ENCODE assay signal across 19 cellular contexts in the genomic region with DNA sequence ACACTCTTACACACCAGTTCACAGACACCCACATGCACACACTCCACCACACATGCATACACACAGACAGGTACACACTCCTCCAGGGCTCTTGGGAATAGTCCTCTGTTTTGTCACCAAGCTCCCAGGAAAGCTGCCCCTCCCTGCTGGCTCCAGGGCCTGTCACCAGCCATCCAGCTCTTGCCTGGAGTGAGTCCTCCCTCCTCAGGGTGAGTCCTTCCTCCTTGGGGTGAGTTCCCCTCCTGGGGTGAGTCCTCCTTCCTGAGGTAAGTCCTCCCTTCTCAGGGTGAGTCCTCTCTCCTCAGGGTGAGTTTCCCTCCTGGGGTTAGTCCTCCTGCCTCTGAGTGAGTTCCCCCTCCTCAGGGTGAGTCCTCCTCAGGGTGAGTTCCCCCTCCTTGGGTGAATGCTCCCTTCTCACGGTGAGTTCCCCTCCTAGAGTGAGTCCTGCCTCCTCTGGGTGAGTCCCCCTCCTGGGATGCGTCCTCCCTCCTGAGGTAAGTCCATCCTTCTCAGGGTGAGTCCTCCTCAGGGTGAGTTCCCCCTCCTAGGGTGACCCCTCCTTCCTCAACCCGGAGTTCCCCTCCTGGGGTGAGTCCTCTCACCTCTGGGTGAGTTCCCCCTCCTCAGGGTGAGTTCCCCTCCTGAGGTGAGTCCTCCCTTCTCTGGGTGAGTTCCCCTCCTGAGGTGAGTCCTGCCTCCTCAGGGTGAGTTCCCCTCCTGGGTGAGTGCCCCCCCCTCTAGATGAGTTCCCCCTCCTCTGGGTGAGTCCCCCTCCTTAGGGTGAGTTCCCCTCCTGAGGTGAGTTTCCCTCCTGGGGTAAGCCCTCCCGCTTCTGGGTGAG.
A peak's percentile ranks its signal among the peaks of the same experiment; 100 is the strongest.
DNase-seq lines count a peak whose midpoint lies in the region; ATAC-seq, FAIRE-seq and TF ChIP-seq lines count a peak whose summit lies in the region.
"Had no signal": no experiment of that assay in that cellular context is flagged by ENCODE, and none has a peak within 500 bp of the region (broad histone marks: within the 10 kb centered on the region; RNA-seq: fewer than 3 reads in every experiment).

No MANE protein-coding gene starts in this region.

- H3K4me1 Mint-ChIP-seq in GM23338 = no peaks in the 10 kb centered on the region; the same call in 2 of the 3 replicates
- H3K4me1 Mint-ChIP-seq: activated CD4-positive, alpha-beta memory T cell treated with anti-CD3 and anti-CD28 coated beads, Interleukin-2, amount 10 ng/mL, durations not matched to agents 7 days and 5 days had no signal

- ATAC-seq in left cardiac atrium (no peak), GM12878 (no peak), GM23338 (no peak)

- H3K27ac Mint-ChIP-seq in GM23338 = no peak overlapping the region
- H3K27ac Mint-ChIP-seq: activated CD4-positive, alpha-beta memory T cell treated with anti-CD3 and anti-CD28 coated beads, Interleukin-2, amount 10 ng/mL, durations not matched to agents 7 days and 5 days; activated T-helper 1 cell treated with anti-CD3 and anti-CD28 coated beads, Interleukin-12 subunit alpha, Interleukin-12 subunit beta, Interleukin-2, Interleukin-4 antibody, amounts not matched to agents 30 ng/mL and 10 ng/mL and 1 ng/mL, durations not matched to agents 14 hours and 24 hours and 36 hours; CD8-positive, alpha-beta T cell; stimulated activated naive CD8-positive, alpha-beta T cell treated with anti-CD3 and anti-CD28 coated beads, Interleukin-15, Interleukin-2, amounts not matched to agents 100 ng/mL and 50 ng/mL, for 24 hours had no signal

- CTCF ChIA-PET in GM12878 (lab: Yijun Ruan, JAX) = interaction anchor here (0.9 to 1.7 kb wide), 2 partner anchors 10 to 18 kb away, joined by 3 to 4 read pairs; no protein-coding TSS in a partner anchor

- H3K79me2 ChIP-seq in GM12878 (ENCODE audit: control insufficient read depth, insufficient read depth, low read length) = no peaks in the 10 kb centered on the region
- no peaks in the 10 kb centered on the region for H3K79me2 ChIP-seq in GM23338 (replicated peaks; ENCODE audit: insufficient read depth)
- H3K79me2 ChIP-seq: hepatocyte had no signal

- H2AK5ac ChIP-seq in mesenchymal stem cell (ENCODE audit: low read length, severe bottlenecking) = no peak overlapping the region

- RAD21 ChIA-PET in GM12878 (lab: Charles Lee; ENCODE audit: unreplicated experiment) = interaction anchor here (0.6 kb wide), 1 partner anchor 758 kb away, joined by 5 read pairs; no protein-coding TSS in a partner anchor

- peak overlapping the region; percentile 54 for H4K91ac ChIP-seq in mesenchymal stem cell (ENCODE audit: low read length)

- H3K4me3 ChIP-seq in GM12878 (no peak overlapping the region), mesenchymal stem cell (ENCODE audit: insufficient read depth in 1 of 2, low read depth in 1 of 2, low read length in 2 of 2) (no peak overlapping the region), uterus (no peak overlapping the region), GM23338 (no peak overlapping the region)
- H3K4me3 ChIP-seq: hepatocyte had no signal

- H2BK12ac ChIP-seq in mesenchymal stem cell (ENCODE audit: low read length in 2 of 2) = peak overlapping the region; percentile 44 to 81

- no peaks in the 10 kb centered on the region for H3K9me2 ChIP-seq in GM23338 (ENCODE audit: insufficient read depth)

- H3K36me3 Mint-ChIP-seq in GM23338 (ENCODE audit: low read depth) = no peaks in the 10 kb centered on the region
- H3K36me3 Mint-ChIP-seq: CD8-positive, alpha-beta T cell had no signal

- H3K9ac ChIP-seq in GM12878 (ENCODE audit: control insufficient read depth, insufficient read depth, low read length) (no peak overlapping the region), mesenchymal stem cell (ENCODE audit: low read length) (no peak overlapping the region)
- H3K9ac ChIP-seq: KMS-11 had no signal

- no peak overlapping the region for H2BK120ac ChIP-seq in mesenchymal stem cell (ENCODE audit: low read depth, low read length)

- H3K79me1 ChIP-seq in mesenchymal stem cell (replicated peaks; ENCODE audit: low read length, poor library complexity, severe bottlenecking) = no peaks in the 10 kb centered on the region

- SMC1A ChIA-PET in GM12878 (lab: Charles Lee; ENCODE audit: uncharacterized antibody, unreplicated experiment) = no interaction called here

- no peak overlapping the region for H2BK15ac ChIP-seq in mesenchymal stem cell (ENCODE audit: low read depth, poor library complexity, severe bottlenecking)

- DNase-seq in cardiac septum (ENCODE audit: low spot score) (peak; percentile 55), left cardiac atrium (no peak), GM12878 (ENCODE audit: low read depth, low spot score) (no peak), mesenchymal stem cell (no peak), uterus (peak; percentile 8 to 13), iPS-NIHi11 (ENCODE audit: low spot score) (no peak), GM23338 (ENCODE audit: low spot score) (no peak), inferior parietal cortex (ENCODE audit: extremely low spot score) (no peak)
- DNase-seq: activated CD4-positive, alpha-beta memory T cell treated with anti-CD3 and anti-CD28 coated beads, Interleukin-2, amount 10 ng/mL, durations not matched to agents 7 days and 5 days; NCI-H1930; NCI-H510A; occipital lobe; SW 1271 had no signal

- no peaks in the 10 kb centered on the region for H3F3A ChIP-seq in GM23338 (replicated peaks; ENCODE audit: low read depth)

- POLR2A ChIA-PET in GM12878 (lab: Charles Lee) = no interaction called here

- no peak for TF ChIP-seq RAD21 in GM12878 (IDR thresholded peaks at IDR 0.05; ENCODE audit: insufficient read depth, low read depth, low read length)

- H3K18ac ChIP-seq in mesenchymal stem cell (ENCODE audit: low read depth in 1 of 2, low read length in 2 of 2) = peak overlapping the region in 1 of 2 experiments; percentile 71

- no peak overlapping the region for H3K4me3 Mint-ChIP-seq in GM23338
- H3K4me3 Mint-ChIP-seq: activated CD4-positive, alpha-beta memory T cell treated with anti-CD3 and anti-CD28 coated beads, Interleukin-2, amount 10 ng/mL, durations not matched to agents 7 days and 5 days; activated T-helper 1 cell treated with anti-CD3 and anti-CD28 coated beads, Interleukin-12 subunit alpha, Interleukin-12 subunit beta, Interleukin-2, Interleukin-4 antibody, amounts not matched to agents 30 ng/mL and 10 ng/mL and 1 ng/mL, durations not matched to agents 14 hours and 24 hours and 36 hours; CD8-positive, alpha-beta T cell; stimulated activated naive CD8-positive, alpha-beta T cell treated with anti-CD3 and anti-CD28 coated beads, Interleukin-15, Interleukin-2, amounts not matched to agents 100 ng/mL and 50 ng/mL, for 24 hours had no signal

- no peak overlapping the region for H4K8ac ChIP-seq in mesenchymal stem cell (ENCODE audit: low read length)

- TF ChIP-seq CTCF in GM12878 (IDR thresholded peaks at IDR 0.05 in 2 of 3, conservative IDR thresholded peaks at IDR 0.05 in 1 of 3; ENCODE audit: control insufficient read depth in 2 of 3, extremely low read depth in 1 of 3, insufficient read depth in 1 of 3, low read depth in 3 of 3, low read length in 3 of 3) (no peak), uterus (IDR thresholded peaks at IDR 0.05) (no peak), GM23338 (conservative IDR thresholded peaks at IDR 0.05; ENCODE audit: low read depth in 2 of 2) (no peak)

- H3K9me3 Mint-ChIP-seq in GM23338 = no peaks in the 10 kb centered on the region
- H3K9me3 Mint-ChIP-seq: activated CD4-positive, alpha-beta memory T cell treated with anti-CD3 and anti-CD28 coated beads, Interleukin-2, amount 10 ng/mL, durations not matched to agents 7 days and 5 days; activated T-helper 1 cell treated with anti-CD3 and anti-CD28 coated beads, Interleukin-12 subunit alpha, Interleukin-12 subunit beta, Interleukin-2, Interleukin-4 antibody, amounts not matched to agents 30 ng/mL and 10 ng/mL and 1 ng/mL, durations not matched to agents 14 hours and 24 hours and 36 hours; CD8-positive, alpha-beta T cell; stimulated activated naive CD8-positive, alpha-beta T cell treated with anti-CD3 and anti-CD28 coated beads, Interleukin-15, Interleukin-2, amounts not matched to agents 100 ng/mL and 50 ng/mL, for 24 hours had no signal

- H3K4me1 ChIP-seq in GM12878 (ENCODE audit: control insufficient read depth, insufficient read depth, low read length) (no peaks in the 10 kb centered on the region), mesenchymal stem cell (ENCODE audit: control insufficient read depth, insufficient read depth, low read depth, low read length) (peaks cover 13% of the 10 kb centered on the region), uterus (peaks cover 0 to 16% of the 10 kb centered on the region in 2 donors), GM23338 (ENCODE audit: insufficient read depth) (no peaks in the 10 kb centered on the region)

- intact Hi-C loops in cardiac septum (cut with DNase I) = loop anchor here (5.0 to 10.0 kb wide), 3 partner anchors 157 to 235 kb away; a partner anchor contains a TSS
- intact Hi-C loops in left cardiac atrium (cut with DNase I) = loop anchor here (2.0 to 5.0 kb wide), 2 partner anchors 271 to 272 kb away; no protein-coding TSS in a partner anchor
- intact Hi-C loops in GM12878 (cut with micrococcal nuclease; ENCODE audit: unreplicated experiment) = loop anchor here (2.0 kb wide), 1 partner anchor 551 kb away; no protein-coding TSS in a partner anchor
- intact Hi-C loops in uterus (cut with DNase I; ENCODE audit: low total_unique reads) = loop anchor here (5.0 kb wide), 1 partner anchor 272 kb away; no protein-coding TSS in a partner anchor

- H3K27me3 Mint-ChIP-seq in GM23338 (ENCODE audit: insufficient read depth, low read depth, poor library complexity) = peaks cover 21% of the 10 kb centered on the region

- BruUV-seq in GM12878 (replicated peaks; lab: Mats Ljungman, UMichigan) = no TSS peak

- H3K14ac ChIP-seq in mesenchymal stem cell (ENCODE audit: low read length in 2 of 2) = peak overlapping the region in 1 of 2 experiments; percentile 78

- no peak overlapping the region for H2AFZ ChIP-seq in GM12878 (ENCODE audit: control insufficient read depth, low read depth, low read length)
- no peak overlapping the region for H2AFZ ChIP-seq in mesenchymal stem cell (ENCODE audit: low read depth, low read length)
- no peak overlapping the region for H2AFZ ChIP-seq in GM23338
- H2AFZ ChIP-seq: hepatocyte had no signal

- H3K36me3 ChIP-seq in GM12878 (ENCODE audit: control insufficient read depth in 2 of 2, insufficient read depth in 2 of 2, low read length in 1 of 2) (no peaks in the 10 kb centered on the region), mesenchymal stem cell (ENCODE audit: control insufficient read depth in 1 of 2, insufficient read depth in 2 of 2, low read depth in 1 of 2, low read length in 2 of 2) (no peaks in the 10 kb centered on the region), uterus (no peaks in the 10 kb centered on the region), GM23338 (ENCODE audit: insufficient read depth) (no peaks in the 10 kb centered on the region)

- H3K4ac ChIP-seq in mesenchymal stem cell (ENCODE audit: low read depth in 1 of 2, low read length in 2 of 2) = no peak overlapping the region

- no peak overlapping the region for H3K27ac ChIP-seq in GM12878 (ENCODE audit: control insufficient read depth, insufficient read depth)
- no peak overlapping the region for H3K27ac ChIP-seq in mesenchymal stem cell (ENCODE audit: low read length, poor library complexity, severe bottlenecking)
- no peak overlapping the region for H3K27ac ChIP-seq in uterus
- no peak overlapping the region for H3K27ac ChIP-seq in GM23338 (ENCODE audit: low read depth)
- H3K27ac ChIP-seq: hepatocyte, KMS-11 had no signal

- in situ Hi-C loops in GM12878 (cut with MboI) = loop anchor here (5.0 kb wide), 1 partner anchor 552 kb away; no protein-coding TSS in a partner anchor

- no peaks in the 10 kb centered on the region for H3K9me3 ChIP-seq in GM12878 (replicated peaks; ENCODE audit: control insufficient read depth, insufficient read depth, low read length)
- H3K9me3 ChIP-seq in mesenchymal stem cell (ENCODE audit: control insufficient read depth, low read length) = no peaks in the 10 kb centered on the region
- no peaks in the 10 kb centered on the region for H3K9me3 ChIP-seq in uterus

- WGBS in GM12878 (ENCODE audit: insufficient coverage, insufficient replicate concordance, low lambda C conversion rate, missing lambda C conversion rate) = 14% methylated on average over 4 of the region's 4 CpGs
- WGBS in mesenchymal stem cell = 93% methylated on average over 4 of the region's 4 CpGs

- TF ChIP-seq POLR2A in GM12878 (IDR thresholded peaks at IDR 0.05; ENCODE audit: low read depth, low read length) = no peak
- no peak for TF ChIP-seq POLR2A in uterus (IDR thresholded peaks at IDR 0.05)

- H3K27me3 ChIP-seq in GM12878 (replicated peaks in 1 of 2; ENCODE audit: control insufficient read depth in 2 of 2, insufficient read depth in 2 of 2, low read length in 1 of 2) (no peaks in the 10 kb centered on the region; a peak in 1 of 4 replicates), mesenchymal stem cell (ENCODE audit: control insufficient read depth in 1 of 2, insufficient read depth in 1 of 2, low read length in 2 of 2) (peaks cover 66 to 67% of the 10 kb centered on the region in 2 experiments), uterus (no peaks in the 10 kb centered on the region), GM23338 (ENCODE audit: insufficient read depth) (peaks cover 7% of the 10 kb centered on the region; the same call in 1 of the 2 replicates)
- H3K27me3 ChIP-seq: hepatocyte had no signal

- no peak overlapping the region for H2BK5ac ChIP-seq in mesenchymal stem cell (ENCODE audit: low read depth, low read length, poor library complexity, severe bottlenecking)

- FAIRE-seq in GM12878 (lab: Jason Lieb, UNC) = no peak
- FAIRE-seq: GM19239 had no signal

- no peak for TF ChIP-seq EP300 in GM12878 (IDR thresholded peaks at IDR 0.05; ENCODE audit: borderline replicate concordance in 1 of 2, control insufficient read depth in 1 of 2, low read depth in 2 of 2, low read length in 2 of 2)

- H3K4me2 ChIP-seq in GM12878 (ENCODE audit: control insufficient read depth, insufficient read depth) (no peak overlapping the region), mesenchymal stem cell (ENCODE audit: low read length, poor library complexity, severe bottlenecking) (no peak overlapping the region), GM23338 (no peak overlapping the region)
- H3K4me2 ChIP-seq: KMS-11 had no signal

- H3K23ac ChIP-seq in mesenchymal stem cell (ENCODE audit: low read length in 2 of 2) = no peak overlapping the region

- no peaks in the 10 kb centered on the region for H4K20me1 ChIP-seq in GM12878 (ENCODE audit: control insufficient read depth, insufficient read depth)
- H4K20me1 ChIP-seq in GM23338 (replicated peaks; ENCODE audit: insufficient read depth) = no peaks in the 10 kb centered on the region

Comparison
In these comparisons a context has a peak if more than half of its experiments do, and no peak if none do; other contexts are left out.
1. DNase-seq: peak in cardiac septum (single experiment) and uterus (2 of 2); none in left cardiac atrium (single experiment), GM12878 (single experiment), mesenchymal stem cell (single experiment), iPS-NIHi11 (single experiment), GM23338 (single experiment) and inferior parietal cortex (single experiment).